ENCODE assay signal across 1 cellular context in genomic region chr20:40080059-40080652, GRCh38.
TF ChIP-seq lines count a peak whose summit lies in the region.

No MANE protein-coding gene starts in this region.

TF ChIP-seq in H1, 55 proteins besides CTCF, POLR2A, EP300 and RAD21 (continued from another document):
- TF ChIP-seq, protein P1, sequence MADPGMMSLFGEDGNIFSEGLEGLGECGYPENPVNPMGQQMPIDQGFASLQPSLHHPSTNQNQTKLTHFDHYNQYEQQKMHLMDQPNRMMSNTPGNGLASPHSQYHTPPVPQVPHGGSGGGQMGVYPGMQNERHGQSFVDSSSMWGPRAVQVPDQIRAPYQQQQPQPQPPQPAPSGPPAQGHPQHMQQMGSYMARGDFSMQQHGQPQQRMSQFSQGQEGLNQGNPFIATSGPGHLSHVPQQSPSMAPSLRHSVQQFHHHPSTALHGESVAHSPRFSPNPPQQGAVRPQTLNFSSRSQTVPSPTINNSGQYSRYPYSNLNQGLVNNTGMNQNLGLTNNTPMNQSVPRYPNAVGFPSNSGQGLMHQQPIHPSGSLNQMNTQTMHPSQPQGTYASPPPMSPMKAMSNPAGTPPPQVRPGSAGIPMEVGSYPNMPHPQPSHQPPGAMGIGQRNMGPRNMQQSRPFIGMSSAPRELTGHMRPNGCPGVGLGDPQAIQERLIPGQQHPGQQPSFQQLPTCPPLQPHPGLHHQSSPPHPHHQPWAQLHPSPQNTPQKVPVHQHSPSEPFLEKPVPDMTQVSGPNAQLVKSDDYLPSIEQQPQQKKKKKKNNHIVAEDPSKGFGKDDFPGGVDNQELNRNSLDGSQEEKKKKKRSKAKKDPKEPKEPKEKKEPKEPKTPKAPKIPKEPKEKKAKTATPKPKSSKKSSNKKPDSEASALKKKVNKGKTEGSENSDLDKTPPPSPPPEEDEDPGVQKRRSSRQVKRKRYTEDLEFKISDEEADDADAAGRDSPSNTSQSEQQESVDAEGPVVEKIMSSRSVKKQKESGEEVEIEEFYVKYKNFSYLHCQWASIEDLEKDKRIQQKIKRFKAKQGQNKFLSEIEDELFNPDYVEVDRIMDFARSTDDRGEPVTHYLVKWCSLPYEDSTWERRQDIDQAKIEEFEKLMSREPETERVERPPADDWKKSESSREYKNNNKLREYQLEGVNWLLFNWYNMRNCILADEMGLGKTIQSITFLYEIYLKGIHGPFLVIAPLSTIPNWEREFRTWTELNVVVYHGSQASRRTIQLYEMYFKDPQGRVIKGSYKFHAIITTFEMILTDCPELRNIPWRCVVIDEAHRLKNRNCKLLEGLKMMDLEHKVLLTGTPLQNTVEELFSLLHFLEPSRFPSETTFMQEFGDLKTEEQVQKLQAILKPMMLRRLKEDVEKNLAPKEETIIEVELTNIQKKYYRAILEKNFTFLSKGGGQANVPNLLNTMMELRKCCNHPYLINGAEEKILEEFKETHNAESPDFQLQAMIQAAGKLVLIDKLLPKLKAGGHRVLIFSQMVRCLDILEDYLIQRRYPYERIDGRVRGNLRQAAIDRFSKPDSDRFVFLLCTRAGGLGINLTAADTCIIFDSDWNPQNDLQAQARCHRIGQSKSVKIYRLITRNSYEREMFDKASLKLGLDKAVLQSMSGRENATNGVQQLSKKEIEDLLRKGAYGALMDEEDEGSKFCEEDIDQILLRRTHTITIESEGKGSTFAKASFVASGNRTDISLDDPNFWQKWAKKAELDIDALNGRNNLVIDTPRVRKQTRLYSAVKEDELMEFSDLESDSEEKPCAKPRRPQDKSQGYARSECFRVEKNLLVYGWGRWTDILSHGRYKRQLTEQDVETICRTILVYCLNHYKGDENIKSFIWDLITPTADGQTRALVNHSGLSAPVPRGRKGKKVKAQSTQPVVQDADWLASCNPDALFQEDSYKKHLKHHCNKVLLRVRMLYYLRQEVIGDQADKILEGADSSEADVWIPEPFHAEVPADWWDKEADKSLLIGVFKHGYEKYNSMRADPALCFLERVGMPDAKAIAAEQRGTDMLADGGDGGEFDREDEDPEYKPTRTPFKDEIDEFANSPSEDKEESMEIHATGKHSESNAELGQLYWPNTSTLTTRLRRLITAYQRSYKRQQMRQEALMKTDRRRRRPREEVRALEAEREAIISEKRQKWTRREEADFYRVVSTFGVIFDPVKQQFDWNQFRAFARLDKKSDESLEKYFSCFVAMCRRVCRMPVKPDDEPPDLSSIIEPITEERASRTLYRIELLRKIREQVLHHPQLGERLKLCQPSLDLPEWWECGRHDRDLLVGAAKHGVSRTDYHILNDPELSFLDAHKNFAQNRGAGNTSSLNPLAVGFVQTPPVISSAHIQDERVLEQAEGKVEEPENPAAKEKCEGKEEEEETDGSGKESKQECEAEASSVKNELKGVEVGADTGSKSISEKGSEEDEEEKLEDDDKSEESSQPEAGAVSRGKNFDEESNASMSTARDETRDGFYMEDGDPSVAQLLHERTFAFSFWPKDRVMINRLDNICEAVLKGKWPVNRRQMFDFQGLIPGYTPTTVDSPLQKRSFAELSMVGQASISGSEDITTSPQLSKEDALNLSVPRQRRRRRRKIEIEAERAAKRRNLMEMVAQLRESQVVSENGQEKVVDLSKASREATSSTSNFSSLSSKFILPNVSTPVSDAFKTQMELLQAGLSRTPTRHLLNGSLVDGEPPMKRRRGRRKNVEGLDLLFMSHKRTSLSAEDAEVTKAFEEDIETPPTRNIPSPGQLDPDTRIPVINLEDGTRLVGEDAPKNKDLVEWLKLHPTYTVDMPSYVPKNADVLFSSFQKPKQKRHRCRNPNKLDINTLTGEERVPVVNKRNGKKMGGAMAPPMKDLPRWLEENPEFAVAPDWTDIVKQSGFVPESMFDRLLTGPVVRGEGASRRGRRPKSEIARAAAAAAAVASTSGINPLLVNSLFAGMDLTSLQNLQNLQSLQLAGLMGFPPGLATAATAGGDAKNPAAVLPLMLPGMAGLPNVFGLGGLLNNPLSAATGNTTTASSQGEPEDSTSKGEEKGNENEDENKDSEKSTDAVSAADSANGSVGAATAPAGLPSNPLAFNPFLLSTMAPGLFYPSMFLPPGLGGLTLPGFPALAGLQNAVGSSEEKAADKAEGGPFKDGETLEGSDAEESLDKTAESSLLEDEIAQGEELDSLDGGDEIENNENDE (IDR thresholded peaks at IDR 0.05; ENCODE audit: insufficient replicate concordance, low read length), result no peak
- TF ChIP-seq SIRT6 (IDR thresholded peaks at IDR 0.05; ENCODE audit: low read length), result no peak
- TF ChIP-seq TEAD4 (IDR thresholded peaks at IDR 0.05; ENCODE audit: low read depth, low read length), result peak; percentile 28; the same call in 1 of the 2 replicates
